ENCODE assay signal across 10 cellular contexts in the genomic region with DNA sequence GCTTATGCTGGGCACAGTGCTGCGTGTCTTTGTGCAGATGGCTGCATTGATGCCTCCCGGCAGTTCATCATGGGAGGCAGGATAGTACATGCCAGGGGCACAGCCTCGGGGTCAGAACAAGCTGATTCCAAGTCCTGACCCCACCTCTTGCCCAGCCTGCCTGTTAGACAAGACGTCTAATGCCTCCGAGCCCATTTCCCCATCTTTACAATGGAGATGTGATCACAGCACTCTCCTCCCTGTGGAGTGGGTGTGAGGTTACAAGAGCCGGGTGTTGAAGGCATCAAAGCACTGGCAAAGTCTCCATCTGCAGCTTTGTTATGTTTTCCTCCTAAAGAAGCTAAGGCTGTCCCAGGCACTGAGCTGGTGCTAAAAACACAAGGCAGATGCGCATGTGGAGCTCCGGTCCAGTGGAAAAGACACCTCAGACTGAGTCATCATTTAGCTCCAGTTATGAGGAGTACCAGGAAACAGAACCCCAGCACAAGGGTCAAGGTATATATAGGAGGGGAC.
DNase-seq lines count a peak whose midpoint lies in the region; ATAC-seq and TF ChIP-seq lines count a peak whose summit lies in the region.
"Had no signal": no experiment of that assay in that cellular context is flagged by ENCODE, and none has a peak within 500 bp of the region (broad histone marks: within the 10 kb centered on the region; RNA-seq: fewer than 3 reads in every experiment).

No MANE protein-coding gene starts in this region.

- H3K27ac ChIP-seq in left lung, result peak overlapping the region; percentile 29 to 55

- no peaks in the 10 kb centered on the region for H3K9me3 ChIP-seq in left lung

- no peaks in the 10 kb centered on the region for H3K27me3 ChIP-seq in left lung

- no peaks in the 10 kb centered on the region for H3K36me3 ChIP-seq in left lung

- ATAC-seq in left lung, result peak; percentile 67
- ATAC-seq in GM21528 (IDR thresholded peaks at IDR 0.05; ENCODE audit: low FRiP score, unreplicated experiment), result no peak
- ATAC-seq in GM18870 (IDR thresholded peaks at IDR 0.05; ENCODE audit: unreplicated experiment), result no peak
- no peak for ATAC-seq in GM19023 (IDR thresholded peaks at IDR 0.05; ENCODE audit: unreplicated experiment)

- H3K4me3 ChIP-seq in AG09309 (ENCODE audit: control insufficient read depth, low read depth, low read length), result no peak overlapping the region
- H3K4me3 ChIP-seq in left lung, result no peak overlapping the region

- peak; percentile 57 for DNase-seq in AG09309 (ENCODE audit: low read depth)
- DNase-seq in NCI-H1694 treated with DMSO at 0.1 percent for 48 hours (lab: John Stamatoyannopoulos, UW), result peak; percentile 94
- DNase-seq in cerebellar cortex (ENCODE audit: low spot score), result peak; percentile 28
- DNase-seq in left lung, result no peak
- no peak for DNase-seq in NOMO-1 treated with DMSO at 0.1 percent for 48 hours (lab: John Stamatoyannopoulos, UW; ENCODE audit: unreplicated experiment)
- DNase-seq: activated CD4-positive, alpha-beta T cell treated with anti-CD3 and anti-CD28 coated beads, Interleukin-2, amount 50 U/mL, for 48 hours; DND-41 had no signal

- TF ChIP-seq CTCF in AG09309 (IDR thresholded peaks at IDR 0.05; ENCODE audit: control insufficient read depth, insufficient read depth, low read depth, low read length, missing control alignments), result no peak
- TF ChIP-seq CTCF in left lung (IDR thresholded peaks at IDR 0.05), result no peak

- intact Hi-C loops in left lung (cut with DNase I), result no loop called here

- peaks cover 4 to 7% of the 10 kb centered on the region in 2 donors for H3K4me1 ChIP-seq in left lung

Comparison
In these comparisons a context has a peak if more than half of its experiments do, and no peak if none do; other contexts are left out.
1. DNase-seq: peak in AG09309 (single experiment), NCI-H1694 treated with DMSO at 0.1 percent for 48 hours (single experiment) and cerebellar cortex (single experiment); none in left lung (0 of 2) and NOMO-1 treated with DMSO at 0.1 percent for 48 hours (single experiment).